Comparison of ENCODE assay signal across 5 cellular contexts in genomic region chr5:116719087-116719486, GRCh38.
"Had no signal": no experiment of that assay in that cellular context is flagged by ENCODE, and none has a peak within 500 bp of the region (broad histone marks: within the 10 kb centered on the region; RNA-seq: fewer than 3 reads in every experiment).

No MANE protein-coding gene starts in this region.

- ATAC-seq: GM23338 had no signal

- DNase-seq: H9, HCEC 1CT, IMR-90, KBM-7 had no signal
